In genomic region chr20:46217583-46217982, GRCh38 we compare ENCODE assay signal across 21 cellular contexts.
DNase-seq lines count a peak whose midpoint lies in the region; ATAC-seq, FAIRE-seq and TF ChIP-seq lines count a peak whose summit lies in the region.
"Had no signal": no experiment of that assay in that cellular context is flagged by ENCODE, and none has a peak within 500 bp of the region (broad histone marks: within the 10 kb centered on the region; RNA-seq: fewer than 3 reads in every experiment).

No MANE protein-coding gene starts in this region.

- H3K9me3 ChIP-seq in HepG2 (ENCODE audit: low read length): no peaks in the 10 kb centered on the region
- no peaks in the 10 kb centered on the region for H3K9me3 ChIP-seq in right lobe of liver
- no peaks in the 10 kb centered on the region for H3K9me3 ChIP-seq in GM12878 (replicated peaks; ENCODE audit: control insufficient read depth, insufficient read depth, low read length)
- H3K9me3 ChIP-seq in H1 (ENCODE audit: insufficient read depth in 2 of 2, low read depth in 1 of 2, low read length in 1 of 2): no peaks in the 10 kb centered on the region
- H3K9me3 ChIP-seq: A549; BLaER1 treated with 17β-estradiol and CSF1 and Interleukin-3, amounts not matched to agents 10 nM and 100 nM; Caco-2 had no signal

- no peak for DNase-seq in HepG2 (ENCODE audit: low spot score)
- no peak for DNase-seq in right lobe of liver
- no peak for DNase-seq in GM12878 (ENCODE audit: low read depth, low spot score)
- no peak for DNase-seq in H1 (ENCODE audit: low read depth in 1 of 2, low spot score in 2 of 2)
- no peak for DNase-seq in DMS79 (lab: John Stamatoyannopoulos, UW)
- DNase-seq: AML-193; Caco-2; Calu3; CD4-positive, alpha-beta T cell; CD8-positive, alpha-beta T cell; DND-41; EL; GDM1 had no signal

- RAD21 ChIA-PET in GM12878 (lab: Charles Lee; ENCODE audit: unreplicated experiment): no interaction called here

- TF ChIP-seq RAD21 in HepG2 (CRISPR knock-in tag; IDR thresholded peaks at IDR 0.05): no peak
- no peak for TF ChIP-seq RAD21 in GM12878 (IDR thresholded peaks at IDR 0.05; ENCODE audit: insufficient read depth, low read depth, low read length)
- no peak for TF ChIP-seq RAD21 in H1 (IDR thresholded peaks at IDR 0.05 in 1 of 2, conservative IDR thresholded peaks at IDR 0.05 in 1 of 2; ENCODE audit: low read depth in 2 of 2, low read length in 2 of 2)

- H3K36me3 ChIP-seq in HepG2 (replicated peaks in 1 of 2; ENCODE audit: control insufficient read depth in 1 of 2, insufficient read depth in 2 of 2, low read length in 2 of 2) (no peaks in the 10 kb centered on the region), right lobe of liver (no peaks in the 10 kb centered on the region), GM12878 (ENCODE audit: control insufficient read depth in 2 of 2, insufficient read depth in 2 of 2, low read length in 1 of 2) (no peaks in the 10 kb centered on the region), H1 (ENCODE audit: control insufficient read depth in 2 of 4, insufficient read depth in 4 of 4, low read length in 3 of 4) (no peaks in the 10 kb centered on the region)
- H3K36me3 ChIP-seq: BLaER1 treated with 17β-estradiol and CSF1 and Interleukin-3, amounts not matched to agents 10 nM and 100 nM had no signal

- no peak overlapping the region for H3K23ac ChIP-seq in H1 (ENCODE audit: insufficient read length)

- CTCF ChIA-PET in HepG2 (lab: Yijun Ruan, JAX; ENCODE audit: low intra/inter-chr PET ratio, low total read pairs): no interaction called here
- CTCF ChIA-PET in GM12878 (lab: Yijun Ruan, JAX): no interaction called here
- CTCF ChIA-PET in H1 (lab: Charles Lee; ENCODE audit: partially characterized antibody): no interaction called here

- no peak overlapping the region for H4K5ac ChIP-seq in H1 (ENCODE audit: insufficient read length, low read depth, low read length)

- H3K27me3 ChIP-seq in HepG2 (ENCODE audit: control insufficient read depth in 1 of 2, insufficient read depth in 2 of 2, low read length in 2 of 2) (peaks cover 3 to 35% of the 10 kb centered on the region in 2 experiments; a peak in 4 of 5 replicates), right lobe of liver (no peaks in the 10 kb centered on the region), GM12878 (replicated peaks in 1 of 2; ENCODE audit: control insufficient read depth in 2 of 2, insufficient read depth in 2 of 2, low read length in 1 of 2) (no peaks in the 10 kb centered on the region; a peak in 3 of 4 replicates), H1 (replicated peaks in 1 of 4; ENCODE audit: control insufficient read depth in 3 of 4, extremely low read depth in 1 of 4, insufficient read depth in 3 of 4, low read length in 3 of 4) (no peaks in the 10 kb centered on the region; a peak in 1 of 7 replicates)

- BruUV-seq in HepG2 (replicated peaks; lab: Mats Ljungman, UMichigan) (no TSS peak), GM12878 (replicated peaks; lab: Mats Ljungman, UMichigan) (no TSS peak)

- H2AK5ac ChIP-seq in H1 (ENCODE audit: low read depth, low read length): 0 out of 2 replicates have a peak overlapping the region, but pooled peaks have one; percentile 96

- H4K91ac ChIP-seq in H1 (replicated peaks; ENCODE audit: insufficient read length, low read length): peak overlapping the region; percentile 50

- TF ChIP-seq POLR2A in HepG2 (IDR thresholded peaks at IDR 0.05; ENCODE audit: insufficient read depth in 1 of 2, low read depth in 2 of 2, low read length in 2 of 2): no peak
- TF ChIP-seq POLR2A in right lobe of liver (IDR thresholded peaks at IDR 0.05): no peak
- TF ChIP-seq POLR2A in GM12878 (IDR thresholded peaks at IDR 0.05; ENCODE audit: low read depth, low read length): no peak
- TF ChIP-seq POLR2A in H1 (IDR thresholded peaks at IDR 0.05; ENCODE audit: control extremely low read depth in 1 of 2, low read depth in 2 of 2, low read length in 2 of 2): no peak

- FAIRE-seq in HepG2 (lab: Jason Lieb, UNC) (no peak), GM12878 (lab: Jason Lieb, UNC) (no peak), H1 (lab: Jason Lieb, UNC) (no peak)
- FAIRE-seq: A549, D721Med, GM12891 had no signal

- no peaks in the 10 kb centered on the region for H3K4me1 ChIP-seq in HepG2 (ENCODE audit: insufficient read depth, low read length)
- no peaks in the 10 kb centered on the region for H3K4me1 ChIP-seq in right lobe of liver
- no peaks in the 10 kb centered on the region for H3K4me1 ChIP-seq in GM12878 (ENCODE audit: control insufficient read depth, insufficient read depth, low read length)
- peaks cover 11 to 35% (median 27%) of the 10 kb centered on the region in 4 experiments for H3K4me1 ChIP-seq in H1 (replicated peaks in 1 of 4; ENCODE audit: control insufficient read depth in 3 of 4, insufficient read depth in 4 of 4, low read length in 3 of 4)

- TF ChIP-seq CTCF in HepG2 (CRISPR knock-in tag; IDR thresholded peaks at IDR 0.05) (no peak), right lobe of liver (IDR thresholded peaks at IDR 0.05) (no peak), GM12878 (IDR thresholded peaks at IDR 0.05 in 2 of 3, conservative IDR thresholded peaks at IDR 0.05 in 1 of 3; ENCODE audit: control insufficient read depth in 2 of 3, extremely low read depth in 1 of 3, insufficient read depth in 1 of 3, low read depth in 3 of 3, low read length in 3 of 3) (no peak), H1 (IDR thresholded peaks at IDR 0.05; ENCODE audit: control extremely low read depth in 1 of 3, insufficient read depth in 1 of 3, low read depth in 1 of 3, low read length in 3 of 3) (no peak)

- no peaks in the 10 kb centered on the region for H3K79me2 ChIP-seq in HepG2 (ENCODE audit: insufficient read depth, low read length)
- no peaks in the 10 kb centered on the region for H3K79me2 ChIP-seq in GM12878 (ENCODE audit: control insufficient read depth, insufficient read depth, low read length)
- H3K79me2 ChIP-seq in H1 (ENCODE audit: control insufficient read depth in 1 of 2, insufficient read depth in 2 of 2, low read length in 2 of 2): no peaks in the 10 kb centered on the region

- peak overlapping the region; percentile 99; the same call in 1 of the 2 replicates for H2BK12ac ChIP-seq in H1 (ENCODE audit: low read depth, low read length)

- H3K4me2 ChIP-seq in HepG2 (ENCODE audit: low read depth, low read length): no peak overlapping the region
- H3K4me2 ChIP-seq in GM12878 (ENCODE audit: control insufficient read depth, insufficient read depth): no peak overlapping the region
- no peak overlapping the region for H3K4me2 ChIP-seq in H1 (ENCODE audit: insufficient read depth in 1 of 2, low read depth in 2 of 2, low read length in 2 of 2)
- H3K4me2 ChIP-seq: A549; BLaER1 treated with 17β-estradiol and CSF1 and Interleukin-3, amounts not matched to agents 10 nM and 100 nM had no signal

- POLR2A ChIA-PET in HepG2 (lab: Yijun Ruan, JAX): no interaction called here
- POLR2A ChIA-PET in GM12878 (lab: Charles Lee): no interaction called here
- POLR2A ChIA-PET in H1 (lab: Charles Lee; ENCODE audit: partially characterized antibody): no interaction called here

- in situ Hi-C loops in HepG2 (cut with HindIII; ENCODE audit: extremely low pct_ligation_motif_present, low pct_unique_long_range_greater_than_20kb): no loop called here
- in situ Hi-C loops in GM12878 (cut with MboI): no loop called here

- no peak overlapping the region for H3K14ac ChIP-seq in H1 (ENCODE audit: insufficient read length)

- H2BK15ac ChIP-seq in H1 (ENCODE audit: low read length): peak overlapping the region; percentile 61; the same call in 1 of the 2 replicates

- H2BK20ac ChIP-seq in H1 (ENCODE audit: low read length): 0 out of 2 replicates have a peak overlapping the region, but pooled peaks have one; percentile 29

- H3K4me3 ChIP-seq in HepG2 (replicated peaks in 1 of 3; ENCODE audit: insufficient read depth in 1 of 3, low read depth in 2 of 3, low read length in 3 of 3) (no peak overlapping the region), right lobe of liver (no peak overlapping the region), GM12878 (no peak overlapping the region), H1 (ENCODE audit: extremely low read depth in 1 of 4, insufficient read depth in 2 of 4, low read depth in 3 of 4, low read length in 4 of 4) (no peak overlapping the region)
- H3K4me3 ChIP-seq: A549; BLaER1 treated with 17β-estradiol and CSF1 and Interleukin-3, amounts not matched to agents 10 nM and 100 nM had no signal

- 0 out of 2 replicates have a peak overlapping the region, but pooled peaks have one; percentile 71 for H2BK5ac ChIP-seq in H1 (ENCODE audit: low read depth, low read length)

- no peak overlapping the region for H3K56ac ChIP-seq in H1 (replicated peaks; ENCODE audit: insufficient read length, low read depth, low read length)

- H2BK120ac ChIP-seq in H1 (replicated peaks; ENCODE audit: low read depth, low read length): no peak overlapping the region

- TF ChIP-seq EP300 in HepG2 (IDR thresholded peaks at IDR 0.05; ENCODE audit: low read depth in 2 of 2, low read length in 2 of 2) (no peak), HepG2 (CRISPR knock-in tag; IDR thresholded peaks at IDR 0.05; ENCODE audit: borderline replicate concordance) (no peak), GM12878 (IDR thresholded peaks at IDR 0.05; ENCODE audit: borderline replicate concordance in 1 of 2, control insufficient read depth in 1 of 2, low read depth in 2 of 2, low read length in 2 of 2) (no peak), H1 (IDR thresholded peaks at IDR 0.05; ENCODE audit: borderline replicate concordance in 1 of 2, low read depth in 2 of 2, low read length in 2 of 2) (no peak)

- no peaks in the 10 kb centered on the region for H3K79me1 ChIP-seq in H1 (ENCODE audit: low read depth, low read length)

- peak overlapping the region; percentile 10 for H3K4ac ChIP-seq in H1 (replicated peaks; ENCODE audit: insufficient read length, low read depth, low read length)

- intact Hi-C loops in HepG2 (cut with micrococcal nuclease; ENCODE audit: unreplicated experiment) (no loop called here), right lobe of liver (cut with DNase I) (no loop called here), GM12878 (cut with micrococcal nuclease; ENCODE audit: unreplicated experiment) (no loop called here)

- H3K27ac ChIP-seq in HepG2 (ENCODE audit: extremely low read length, insufficient read depth, low read length) (no peak overlapping the region), right lobe of liver (no peak overlapping the region), GM12878 (ENCODE audit: control insufficient read depth, insufficient read depth) (no peak overlapping the region), H1 (ENCODE audit: low read depth, low read length) (no peak overlapping the region)
- H3K27ac ChIP-seq: 22Rv1; A549; BLaER1 treated with 17β-estradiol and CSF1 and Interleukin-3, amounts not matched to agents 10 nM and 100 nM; C4-2B had no signal

- no peak for ATAC-seq in HepG2
- no peak for ATAC-seq in right lobe of liver
- ATAC-seq in GM12878: no peak
- ATAC-seq in HG02852 (IDR thresholded peaks at IDR 0.05; ENCODE audit: unreplicated experiment): no peak
- ATAC-seq in GM18519 (IDR thresholded peaks at IDR 0.05; ENCODE audit: low FRiP score, unreplicated experiment): no peak
- ATAC-seq: A549; CD8-positive, alpha-beta T cell had no signal

- no peak overlapping the region for H3K9ac ChIP-seq in HepG2 (ENCODE audit: insufficient read depth, low read depth, low read length)
- no peak overlapping the region for H3K9ac ChIP-seq in GM12878 (ENCODE audit: control insufficient read depth, insufficient read depth, low read length)
- no peak overlapping the region for H3K9ac ChIP-seq in H1 (replicated peaks in 1 of 4; ENCODE audit: extremely low read depth in 1 of 4, low read depth in 3 of 4, low read length in 3 of 4)
- H3K9ac ChIP-seq: BLaER1 treated with 17β-estradiol and CSF1 and Interleukin-3, amounts not matched to agents 10 nM and 100 nM had no signal

- no peak overlapping the region for H4K8ac ChIP-seq in H1 (ENCODE audit: extremely low read depth, insufficient read depth, low read length)

- H2AFZ ChIP-seq in HepG2 (ENCODE audit: low read length) (no peak overlapping the region), GM12878 (ENCODE audit: control insufficient read depth, low read depth, low read length) (no peak overlapping the region), H1 (ENCODE audit: low read length) (no peak overlapping the region)

- SMC1A ChIA-PET in GM12878 (lab: Charles Lee; ENCODE audit: uncharacterized antibody, unreplicated experiment): no interaction called here

- H3K23me2 ChIP-seq in H1 (ENCODE audit: low read depth, low read length): peaks cover 4% of the 10 kb centered on the region; the same call in 1 of the 2 replicates

- no peaks in the 10 kb centered on the region for H4K20me1 ChIP-seq in HepG2 (ENCODE audit: insufficient read depth, low read length)
- H4K20me1 ChIP-seq in GM12878 (ENCODE audit: control insufficient read depth, insufficient read depth): no peaks in the 10 kb centered on the region
- no peaks in the 10 kb centered on the region for H4K20me1 ChIP-seq in H1 (replicated peaks in 1 of 2; ENCODE audit: control insufficient read depth in 1 of 2, insufficient read depth in 2 of 2, low read length in 2 of 2)

- no peak overlapping the region for H3K18ac ChIP-seq in H1 (ENCODE audit: extremely low read depth, low read length)

Comparison
In these comparisons a context has a peak if more than half of its experiments do, and no peak if none do; other contexts are left out.
1. Of the 75 proteins assayed by ChIP-seq in both HepG2 and GM12878: peak only in HepG2: NBN; only in GM12878: NFIC; in both: none; in neither: 72; mixed calls (peak in some experiments, not most) for 1.